ENCODE assay signal across 15 cellular contexts in the genomic region with DNA sequence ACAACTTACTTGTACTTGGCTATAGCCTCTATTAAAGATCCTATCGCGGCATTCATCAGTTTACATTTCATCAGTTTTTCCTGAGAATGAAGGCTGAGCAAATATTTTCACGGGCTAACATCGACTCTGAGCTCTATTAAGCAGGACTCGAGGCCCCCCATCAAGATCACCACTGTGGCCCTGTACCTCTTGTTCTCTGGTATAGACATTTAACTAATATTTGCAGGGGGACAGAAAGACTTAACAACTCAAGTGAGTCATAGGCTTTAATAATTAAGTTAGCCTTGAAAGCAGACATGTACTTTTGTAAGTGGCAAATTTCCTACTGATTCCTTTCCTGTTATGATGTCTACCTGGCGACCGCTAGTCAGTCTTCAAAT. TPM values are rescaled to one million over a fixed set of nuclear protein-coding genes. Genes with fewer than 3 reads are reported as not detected.
DNase-seq lines count a peak whose midpoint lies in the region; ATAC-seq and TF ChIP-seq lines count a peak whose summit lies in the region.
"Had no signal": no experiment of that assay in that cellular context is flagged by ENCODE, and none has a peak within 500 bp of the region (broad histone marks: within the 10 kb centered on the region; RNA-seq: fewer than 3 reads in every experiment).

No MANE protein-coding gene starts in this region.

- H3K27ac ChIP-seq in GM23338 (ENCODE audit: low read depth) (peak overlapping the region; percentile 79; the same call in 1 of the 2 replicates), VCaP (peak overlapping the region; percentile 86), iPS-18a (ENCODE audit: low read length) (peak overlapping the region; percentile 30)
- H3K27ac ChIP-seq: foreskin keratinocyte had no signal

- no peaks in the 10 kb centered on the region for H4K20me1 ChIP-seq in GM23338 (replicated peaks; ENCODE audit: insufficient read depth)

- peaks cover 8% of the 10 kb centered on the region for H3K27me3 Mint-ChIP-seq in GM23338 (ENCODE audit: insufficient read depth, low read depth, poor library complexity)
- H3K27me3 Mint-ChIP-seq: stimulated activated memory B cell treated with anti-CD40 and anti-IgM and Interleukin-4, amounts not matched to agents 10 μg/mL and 1 μg/mL and 100 μg/mL, for 72 hours had no signal

- H3F3A ChIP-seq in GM23338 (replicated peaks; ENCODE audit: low read depth) = no peaks in the 10 kb centered on the region

- peaks cover 63% of the 10 kb centered on the region for H3K4me1 Mint-ChIP-seq in GM23338
- H3K4me1 Mint-ChIP-seq: CD4-positive, CD25-positive, alpha-beta regulatory T cell had no signal

- H3K9me3 ChIP-seq in iPS-18a (ENCODE audit: control insufficient read depth, low read depth, low read length) = no peaks in the 10 kb centered on the region

- H3K4me3 ChIP-seq in GM23338 = no peak overlapping the region
- no peak overlapping the region for H3K4me3 ChIP-seq in iPS-18a (ENCODE audit: low read length)

- peak overlapping the region; percentile 30; the same call in 1 of the 2 replicates for H3K4me2 ChIP-seq in GM23338

- no peaks in the 10 kb centered on the region for H3K36me3 Mint-ChIP-seq in GM23338 (ENCODE audit: low read depth)
- H3K36me3 Mint-ChIP-seq: CD4-positive, CD25-positive, alpha-beta regulatory T cell; stimulated activated memory B cell treated with anti-CD40 and anti-IgM and Interleukin-4, amounts not matched to agents 10 μg/mL and 1 μg/mL and 100 μg/mL, for 72 hours had no signal

- no peak overlapping the region; the same call in 2 of the 3 replicates for H3K4me3 Mint-ChIP-seq in GM23338
- H3K4me3 Mint-ChIP-seq: CD4-positive, CD25-positive, alpha-beta regulatory T cell; stimulated activated memory B cell treated with anti-CD40 and anti-IgM and Interleukin-4, amounts not matched to agents 10 μg/mL and 1 μg/mL and 100 μg/mL, for 72 hours had no signal

- TF ChIP-seq CTCF in GM23338 (conservative IDR thresholded peaks at IDR 0.05; ENCODE audit: low read depth in 2 of 2) (no peak), VCaP (conservative IDR thresholded peaks at IDR 0.05) (no peak)

- no peak overlapping the region for H3K9ac ChIP-seq in iPS-18a (ENCODE audit: low read length)

- H3K9me3 Mint-ChIP-seq in GM23338 = no peaks in the 10 kb centered on the region
- H3K9me3 Mint-ChIP-seq: stimulated activated memory B cell treated with anti-CD40 and anti-IgM and Interleukin-4, amounts not matched to agents 10 μg/mL and 1 μg/mL and 100 μg/mL, for 72 hours had no signal

- peak overlapping the region; percentile 83 for H3K27ac Mint-ChIP-seq in GM23338
- H3K27ac Mint-ChIP-seq: CD4-positive, CD25-positive, alpha-beta regulatory T cell; stimulated activated memory B cell treated with anti-CD40 and anti-IgM and Interleukin-4, amounts not matched to agents 10 μg/mL and 1 μg/mL and 100 μg/mL, for 72 hours had no signal

- H3K79me2 ChIP-seq in GM23338 (replicated peaks; ENCODE audit: insufficient read depth) = peaks cover 70% of the 10 kb centered on the region

- H2AFZ ChIP-seq in GM23338 = no peak overlapping the region

- DNase-seq in GM23338 (ENCODE audit: low spot score) (no peak), pons (ENCODE audit: low spot score) (peak; percentile 19), RKO (ENCODE audit: low spot score) (no peak), hepatic stellate cell (ENCODE audit: low spot score) (no peak)
- DNase-seq: activated T-cell treated with anti-CD3 and anti-CD28 coated beads, Interleukin-2, amount 50 U/mL, for 48 hours; CD4-positive, CD25-positive, alpha-beta regulatory T cell; Kasumi-1; stimulated activated CD4-positive, alpha-beta T cell treated with anti-CD3 and anti-CD28 coated beads, Interleukin-4, amount 100 ng/mL, for 24 hours; T1000 had no signal

- H3K9me2 ChIP-seq in GM23338 (ENCODE audit: insufficient read depth) = no peaks in the 10 kb centered on the region

- H3K27me3 ChIP-seq in GM23338 (ENCODE audit: insufficient read depth) = no peaks in the 10 kb centered on the region
- no peaks in the 10 kb centered on the region for H3K27me3 ChIP-seq in iPS-18a (ENCODE audit: control insufficient read depth, insufficient read depth, low read length)
- H3K27me3 ChIP-seq: foreskin keratinocyte had no signal

- peaks cover 40% of the 10 kb centered on the region for H3K4me1 ChIP-seq in GM23338 (ENCODE audit: insufficient read depth)
- H3K4me1 ChIP-seq in iPS-18a (ENCODE audit: control insufficient read depth, low read depth, low read length) = peaks cover 38% of the 10 kb centered on the region

- H3K36me3 ChIP-seq in GM23338 (ENCODE audit: insufficient read depth) (no peaks in the 10 kb centered on the region), iPS-18a (ENCODE audit: control insufficient read depth, low read depth, low read length) (no peaks in the 10 kb centered on the region)

- no peak for ATAC-seq in GM23338
- ATAC-seq in GM18867 (IDR thresholded peaks at IDR 0.05; ENCODE audit: unreplicated experiment) = no peak
- ATAC-seq in HG03025 (IDR thresholded peaks at IDR 0.05; ENCODE audit: low FRiP score, unreplicated experiment) = no peak
- ATAC-seq: stimulated activated memory B cell treated with anti-CD40 and anti-IgM and Interleukin-4, amounts not matched to agents 10 μg/mL and 1 μg/mL and 100 μg/mL, for 72 hours had no signal

TF ChIP-seq in GM23338, 12 proteins besides CTCF, POLR2A, EP300 and RAD21:
- TF ChIP-seq EZH2phosphoT487 (IDR thresholded peaks at IDR 0.05; ENCODE audit: unreplicated experiment) (no peak), POLR2AphosphoS5 (IDR thresholded peaks at IDR 0.05; ENCODE audit: low read depth) (no peak), NANOG (IDR thresholded peaks at IDR 0.05; ENCODE audit: borderline replicate concordance) (no peak)
- TF ChIP-seq, protein P1, sequence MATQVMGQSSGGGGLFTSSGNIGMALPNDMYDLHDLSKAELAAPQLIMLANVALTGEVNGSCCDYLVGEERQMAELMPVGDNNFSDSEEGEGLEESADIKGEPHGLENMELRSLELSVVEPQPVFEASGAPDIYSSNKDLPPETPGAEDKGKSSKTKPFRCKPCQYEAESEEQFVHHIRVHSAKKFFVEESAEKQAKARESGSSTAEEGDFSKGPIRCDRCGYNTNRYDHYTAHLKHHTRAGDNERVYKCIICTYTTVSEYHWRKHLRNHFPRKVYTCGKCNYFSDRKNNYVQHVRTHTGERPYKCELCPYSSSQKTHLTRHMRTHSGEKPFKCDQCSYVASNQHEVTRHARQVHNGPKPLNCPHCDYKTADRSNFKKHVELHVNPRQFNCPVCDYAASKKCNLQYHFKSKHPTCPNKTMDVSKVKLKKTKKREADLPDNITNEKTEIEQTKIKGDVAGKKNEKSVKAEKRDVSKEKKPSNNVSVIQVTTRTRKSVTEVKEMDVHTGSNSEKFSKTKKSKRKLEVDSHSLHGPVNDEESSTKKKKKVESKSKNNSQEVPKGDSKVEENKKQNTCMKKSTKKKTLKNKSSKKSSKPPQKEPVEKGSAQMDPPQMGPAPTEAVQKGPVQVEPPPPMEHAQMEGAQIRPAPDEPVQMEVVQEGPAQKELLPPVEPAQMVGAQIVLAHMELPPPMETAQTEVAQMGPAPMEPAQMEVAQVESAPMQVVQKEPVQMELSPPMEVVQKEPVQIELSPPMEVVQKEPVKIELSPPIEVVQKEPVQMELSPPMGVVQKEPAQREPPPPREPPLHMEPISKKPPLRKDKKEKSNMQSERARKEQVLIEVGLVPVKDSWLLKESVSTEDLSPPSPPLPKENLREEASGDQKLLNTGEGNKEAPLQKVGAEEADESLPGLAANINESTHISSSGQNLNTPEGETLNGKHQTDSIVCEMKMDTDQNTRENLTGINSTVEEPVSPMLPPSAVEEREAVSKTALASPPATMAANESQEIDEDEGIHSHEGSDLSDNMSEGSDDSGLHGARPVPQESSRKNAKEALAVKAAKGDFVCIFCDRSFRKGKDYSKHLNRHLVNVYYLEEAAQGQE (IDR thresholded peaks at IDR 0.05; ENCODE audit: unreplicated experiment) = no peak

RNA-seq across cellular contexts. Expression of a gene that starts 45.4 kb away (rescaled TPM):
- total RNA-seq in GM23338 (2014; rRNA removed; shearing (Covaris generic)) = 33.8 and 38.8 TPM in 2 replicates
- polyA plus RNA-seq in GM23338 (2016; fragmentation: Nextera tagmentation; extraction: Ambion mirVana) = 6.3 and 6.8 TPM in 2 replicates
- polyA plus RNA-seq: CD4-positive, CD25-positive, alpha-beta regulatory T cell had no signal

RNA-seq across cellular contexts. Expression of a gene that starts 45.7 kb away (rescaled TPM):
- total RNA-seq in GM23338 (2014; rRNA removed; shearing (Covaris generic)) = 22.5 and 25.4 TPM in 2 replicates
- 28.9 and 30.0 TPM in 2 replicates for polyA plus RNA-seq in GM23338 (2016; fragmentation: Nextera tagmentation; extraction: Ambion mirVana)

Comparison
In these comparisons a context has a peak if more than half of its experiments do, and no peak if none do; other contexts are left out.
1. H3K27ac ChIP-seq: peak in every context shown above with its lines; median percentile 86 in VCaP; 79 in GM23338; 30 in iPS-18a.